ENCODE assay signal across 18 cellular contexts in the genomic region with DNA sequence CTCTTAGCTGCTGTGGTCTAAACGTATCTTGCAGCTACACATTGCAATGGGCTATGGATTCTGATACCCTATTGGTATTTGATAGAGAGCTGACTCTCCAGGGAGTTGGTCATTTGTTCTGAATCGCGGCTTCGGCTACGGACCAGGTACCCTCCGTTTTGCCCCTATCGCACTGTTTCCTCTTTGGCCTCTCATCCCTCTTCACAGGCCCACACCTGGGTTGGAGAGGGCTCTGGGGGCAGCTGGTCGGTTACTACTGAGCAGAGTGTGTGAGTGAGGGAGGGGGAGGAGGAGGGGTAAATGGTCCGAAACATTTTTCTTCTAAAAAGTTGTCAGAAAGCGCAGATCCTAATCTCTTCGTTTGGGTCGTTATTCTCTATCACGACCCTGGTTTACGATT.
"Had no signal": no experiment of that assay in that cellular context is flagged by ENCODE, and none has a peak within 500 bp of the region (broad histone marks: within the 10 kb centered on the region; RNA-seq: fewer than 3 reads in every experiment).

No MANE protein-coding gene starts in this region.

- H3K36me3 Mint-ChIP-seq: activated naive CD8-positive, alpha-beta T cell; immature natural killer cell; naive thymus-derived CD4-positive, alpha-beta T cell had no signal

- H3K36me3 ChIP-seq: neutrophil, upper lobe of right lung had no signal

- H3K4me1 Mint-ChIP-seq: immature natural killer cell; naive thymus-derived CD4-positive, alpha-beta T cell had no signal

- H3K4me1 ChIP-seq: upper lobe of right lung had no signal

- H3K9me3 Mint-ChIP-seq: effector memory CD8-positive, alpha-beta T cell; naive thymus-derived CD4-positive, alpha-beta T cell had no signal

- H3K9me3 ChIP-seq: neutrophil, upper lobe of right lung had no signal

- ATAC-seq: effector memory CD8-positive, alpha-beta T cell; naive thymus-derived CD4-positive, alpha-beta T cell; upper lobe of right lung had no signal

- DNase-seq: activated CD4-positive, alpha-beta T cell treated with anti-CD3 and anti-CD28 coated beads for 1 hour; activated CD4-positive, alpha-beta T cell treated with anti-CD3 and anti-CD28 coated beads, Interleukin-2, amount 50 U/mL, for 4 hours; effector memory CD8-positive, alpha-beta T cell; foreskin melanocyte; hypothalamus; immature natural killer cell; naive thymus-derived CD4-positive, alpha-beta T cell; posterior cingulate gyrus; retina; stimulated activated CD4-positive, alpha-beta T cell treated with anti-CD3 and anti-CD28 coated beads, Interleukin-12 subunit alpha, Interleukin-12 subunit beta, amount 100 ng/mL, for 4 hours; stimulated activated CD4-positive, alpha-beta T cell treated with anti-CD3 and anti-CD28 coated beads, Interleukin-1b, Interleukin-23, amount 100 ng/mL, for 48 hours; stimulated activated CD8-positive, alpha-beta memory T cell treated with anti-CD3 and anti-CD28 coated beads, Interleukin-4, amount 100 ng/mL, for 48 hours; stimulated activated naive CD4-positive, alpha-beta T cell; T-helper 2 cell; upper lobe of right lung had no signal

- H3K4me3 Mint-ChIP-seq: activated naive CD8-positive, alpha-beta T cell; effector memory CD8-positive, alpha-beta T cell; immature natural killer cell; naive thymus-derived CD4-positive, alpha-beta T cell had no signal

- H3K27ac ChIP-seq: neutrophil, upper lobe of right lung, VCaP had no signal

- H3K27ac Mint-ChIP-seq: activated naive CD8-positive, alpha-beta T cell; effector memory CD8-positive, alpha-beta T cell; immature natural killer cell; naive thymus-derived CD4-positive, alpha-beta T cell had no signal

- H3K4me3 ChIP-seq: upper lobe of right lung had no signal
